In genomic region chr17:43410557-43411368, GRCh38 we compare ENCODE assay signal across 17 cellular contexts. TPM values are rescaled to one million over a fixed set of nuclear protein-coding genes. Genes with fewer than 3 reads are reported as not detected.
DNase-seq lines count a peak whose midpoint lies in the region; ATAC-seq and TF ChIP-seq lines count a peak whose summit lies in the region.
"Had no signal": no experiment of that assay in that cellular context is flagged by ENCODE, and none has a peak within 500 bp of the region (broad histone marks: within the 10 kb centered on the region; RNA-seq: fewer than 3 reads in every experiment).

No MANE protein-coding gene starts in this region.

- H3K4me1 ChIP-seq in DND-41 (ENCODE audit: insufficient read depth, low read length), result no peaks in the 10 kb centered on the region
- peaks cover 0 to 32% (median 11%) of the 10 kb centered on the region in 3 donors for H3K4me1 ChIP-seq in gastroesophageal sphincter
- peaks cover 0 to 18% of the 10 kb centered on the region in 2 donors for H3K4me1 ChIP-seq in neuronal stem cell (ENCODE audit: control insufficient read depth in 2 of 2, insufficient read depth in 1 of 2, low read depth in 1 of 2, low read length in 2 of 2)

- H4K8ac ChIP-seq in neuronal stem cell (ENCODE audit: low read depth, low read length), result no peak overlapping the region

- H4K91ac ChIP-seq in neuronal stem cell (ENCODE audit: low read depth, low read length, poor library complexity), result no peak overlapping the region

- WGBS in gastroesophageal sphincter (ENCODE audit: low coverage in 1 of 2), 2 donors, result 45% methylated on average over 4 of the region's 6 CpGs; no CpG with 5 or more reads in 1 of the 2 donors
- WGBS in neuronal stem cell (ENCODE audit: extremely low coverage in 2 of 2, insufficient read length in 2 of 2, insufficient replicate concordance in 1 of 2), 2 donors, result no CpG with 5 or more reads among the region's 6 CpGs

- no peak overlapping the region for H3K23ac ChIP-seq in neuronal stem cell (ENCODE audit: low read depth, low read length, poor library complexity)

- no peak overlapping the region for H2BK120ac ChIP-seq in neuronal stem cell (ENCODE audit: low read depth, low read length)

- H2AFZ ChIP-seq in DND-41 (ENCODE audit: low read depth, low read length) (0 out of 2 replicates have a peak overlapping the region, but pooled peaks have one; percentile 5), neuronal stem cell (ENCODE audit: low read length) (no peak overlapping the region)

- no peak overlapping the region for H3K14ac ChIP-seq in neuronal stem cell (ENCODE audit: low read length)

- ATAC-seq in DND-41 (ENCODE audit: insufficient read depth, low read depth), result no peak
- peak; percentile 19 for ATAC-seq in gastroesophageal sphincter
- no peak for ATAC-seq in GM21786 (IDR thresholded peaks at IDR 0.05; ENCODE audit: unreplicated experiment)
- ATAC-seq: activated CD8-positive, alpha-beta T cell treated with anti-CD3 and anti-CD28 coated beads for 36 hours had no signal

- no peaks in the 10 kb centered on the region for H3K79me2 ChIP-seq in DND-41 (ENCODE audit: insufficient read depth, low read length)

- H3K79me1 ChIP-seq in neuronal stem cell (ENCODE audit: low read depth, low read length), result no peaks in the 10 kb centered on the region

- H3K9ac ChIP-seq in DND-41 (ENCODE audit: low read depth, low read length) (no peak overlapping the region), neuronal stem cell (ENCODE audit: low read depth, low read length, poor library complexity) (no peak overlapping the region)

- CTCF ChIA-PET in RWPE1 (lab: Yijun Ruan, JAX), result interaction anchor here (1.0 kb wide), 1 partner anchor 73 kb away, joined by 3 read pairs; the partner anchor contains the start of gene DHX8

- peak overlapping the region; percentile 35 for H3K18ac ChIP-seq in neuronal stem cell (ENCODE audit: low read length)

- H2BK12ac ChIP-seq in neuronal stem cell (ENCODE audit: low read length), result no peak overlapping the region

- H3K27me3 ChIP-seq in DND-41 (ENCODE audit: insufficient read depth, low read length, poor library complexity), result no peaks in the 10 kb centered on the region
- H3K27me3 ChIP-seq in gastroesophageal sphincter, result no peaks in the 10 kb centered on the region
- no peaks in the 10 kb centered on the region for H3K27me3 ChIP-seq in neuronal stem cell (ENCODE audit: control insufficient read depth in 3 of 3, insufficient read depth in 3 of 3, low read depth in 1 of 3, low read length in 3 of 3)

- no peak overlapping the region for H2BK5ac ChIP-seq in neuronal stem cell (ENCODE audit: low read length)

- H2AK5ac ChIP-seq in neuronal stem cell (ENCODE audit: low read depth, low read length), result peak overlapping the region; percentile 63

- H3K36me3 ChIP-seq in DND-41 (ENCODE audit: insufficient read depth, low read length) (no peaks in the 10 kb centered on the region), gastroesophageal sphincter (no peaks in the 10 kb centered on the region), neuronal stem cell (replicated peaks in 1 of 2; ENCODE audit: control insufficient read depth in 2 of 2, insufficient read depth in 2 of 2, low read length in 2 of 2) (no peaks in the 10 kb centered on the region)
- H3K36me3 ChIP-seq: HAP-1 had no signal

- H3K4me2 ChIP-seq in DND-41 (ENCODE audit: insufficient read depth, low read length) (no peak overlapping the region), neuronal stem cell (ENCODE audit: insufficient read depth, low read length, poor library complexity, severe bottlenecking) (no peak overlapping the region)

- TF ChIP-seq POLR2A in gastroesophageal sphincter (IDR thresholded peaks at IDR 0.05), result no peak

- H3K4me3 ChIP-seq in DND-41 (ENCODE audit: low read depth in 1 of 2, low read length in 2 of 2) (no peak overlapping the region), gastroesophageal sphincter (no peak overlapping the region), neuronal stem cell (ENCODE audit: low read length in 2 of 2) (no peak overlapping the region)
- H3K4me3 ChIP-seq: HAP-1 had no signal

- H3K27ac ChIP-seq in DND-41 (ENCODE audit: low read length) (no peak overlapping the region), RWPE1 (peak overlapping the region; percentile 85), gastroesophageal sphincter (peak overlapping the region in 3 of 4 donors; percentile 32 to 50 (median 43)), neuronal stem cell (replicated peaks; ENCODE audit: low read length) (no peak overlapping the region)
- H3K27ac ChIP-seq: C4-2B had no signal

- H3K4ac ChIP-seq in neuronal stem cell (ENCODE audit: low read length), result no peak overlapping the region

- TF ChIP-seq CTCF in DND-41 (IDR thresholded peaks at IDR 0.05; ENCODE audit: borderline replicate concordance, extremely low read depth, low read length, poor library complexity, severe bottlenecking), result no peak
- TF ChIP-seq CTCF in RWPE1 (conservative IDR thresholded peaks at IDR 0.05; ENCODE audit: low read depth), result no peak
- no peak for TF ChIP-seq CTCF in gastroesophageal sphincter (IDR thresholded peaks at IDR 0.05)

- no peak overlapping the region for H2BK15ac ChIP-seq in neuronal stem cell (ENCODE audit: low read length)

- no peak for TF ChIP-seq EP300 in gastroesophageal sphincter (IDR thresholded peaks at IDR 0.05)

- DNase-seq in DND-41 (no peak), RWPE1 (ENCODE audit: low spot score) (no peak), neuronal stem cell (ENCODE audit: low spot score) (no peak), NCI-H345 (lab: John Stamatoyannopoulos, UW) (no peak), AML-193 (lab: John Stamatoyannopoulos, UW) (no peak), AG08396 (ENCODE audit: low spot score) (no peak)
- DNase-seq: activated CD8-positive, alpha-beta T cell treated with anti-CD3 and anti-CD28 coated beads for 36 hours; activated naive CD4-positive, alpha-beta T cell treated with Interleukin-2 at 50 U/mL for 16 hours; GF-D8; NCI-H1417; NCI-H510A treated with DMSO at 0.1 percent for 48 hours; retina; T1000 had no signal

- POLR2A ChIA-PET in RWPE1 (lab: Yijun Ruan, JAX; ENCODE audit: low non-redundant PET), result interaction anchor here (1.4 kb wide), 1 partner anchor 10 kb away, joined by 3 read pairs; no protein-coding TSS in a partner anchor

- H3K9me3 ChIP-seq in DND-41 (ENCODE audit: insufficient read depth, low read length, severe bottlenecking), result no peaks in the 10 kb centered on the region
- H3K9me3 ChIP-seq in gastroesophageal sphincter, result no peaks in the 10 kb centered on the region
- no peaks in the 10 kb centered on the region for H3K9me3 ChIP-seq in neuronal stem cell (replicated peaks in 1 of 2; ENCODE audit: control insufficient read depth in 2 of 2, insufficient read depth in 1 of 2, low read depth in 1 of 2, low read length in 2 of 2)
- H3K9me3 ChIP-seq: HAP-1 had no signal

- H4K20me1 ChIP-seq in DND-41 (ENCODE audit: insufficient read depth, low read length), result no peaks in the 10 kb centered on the region

RNA-seq across cellular contexts. Expression of gene ARL4D, which starts 12.0 kb away (rescaled TPM):
- total RNA-seq in gastroesophageal sphincter, result 10 to 100 TPM; 18.2 to 35.8 (median 20.2) TPM
- polyA plus RNA-seq in neuronal stem cell (2013, experiment 1 of 2), result 14.3 TPM
- 14.0 TPM for polyA plus RNA-seq in neuronal stem cell (2013, experiment 2 of 2)

Comparison
In these comparisons a context has a peak if more than half of its experiments do, and no peak if none do; other contexts are left out.
1. H3K27ac ChIP-seq: peak in RWPE1 (single experiment) and gastroesophageal sphincter (3 of 4); none in DND-41 (single experiment) and neuronal stem cell (single experiment).